1 cellular context compared by ENCODE assay signal in the genomic region with DNA sequence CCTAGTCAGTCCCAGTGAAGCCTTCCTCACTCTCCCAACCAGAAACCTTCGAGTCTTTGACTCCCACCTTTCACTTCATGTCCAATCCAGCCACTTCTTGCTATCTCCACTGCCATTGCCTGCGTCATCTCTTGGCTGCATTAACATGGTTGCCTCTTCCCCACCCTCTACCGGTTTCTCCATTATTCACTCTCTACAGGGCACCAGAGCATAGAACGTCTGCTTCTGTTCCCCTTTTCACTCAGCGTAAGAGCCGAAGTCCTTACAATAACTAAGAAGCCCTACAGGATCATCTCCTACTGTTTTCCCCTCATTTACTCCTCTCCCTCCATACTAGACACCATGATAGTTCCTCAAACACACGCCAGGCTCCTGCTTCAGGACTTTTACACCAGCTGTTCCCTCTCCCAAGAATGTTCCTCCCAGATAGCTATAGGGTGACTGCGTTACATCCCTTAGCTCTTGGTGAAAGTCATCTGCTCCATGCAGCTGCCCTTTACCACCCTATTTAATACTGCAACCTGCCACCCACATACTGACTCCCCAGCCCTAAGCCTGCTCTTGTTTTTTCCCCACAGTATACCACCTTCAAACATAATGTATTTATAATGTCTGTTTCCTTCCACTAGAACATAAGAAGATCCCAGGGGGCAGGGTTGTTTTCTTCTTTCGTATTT.
TF ChIP-seq lines count a peak whose summit lies in the region.

No MANE protein-coding gene starts in this region.

TF ChIP-seq in H1, 55 proteins besides CTCF, POLR2A, EP300 and RAD21:
- TF ChIP-seq HDAC2 (IDR thresholded peaks at IDR 0.05; ENCODE audit: borderline replicate concordance in 1 of 2, low read depth in 2 of 2, low read length in 2 of 2) (no peak), TAF7 (optimal IDR thresholded peaks at IDR 0.05; ENCODE audit: borderline replicate concordance, low read depth, low read length) (no peak), SIRT6 (IDR thresholded peaks at IDR 0.05; ENCODE audit: low read length) (no peak), HDAC6 (IDR thresholded peaks at IDR 0.05; ENCODE audit: low read depth, low read length) (no peak), SIX5 (IDR thresholded peaks at IDR 0.05; ENCODE audit: low read depth, low read length) (no peak), GTF2F1 (IDR thresholded peaks at IDR 0.05; ENCODE audit: borderline replicate concordance, low read depth, low read length) (no peak), PHF8 (conservative IDR thresholded peaks at IDR 0.05; ENCODE audit: low read depth, low read length) (no peak), SAP30 (IDR thresholded peaks at IDR 0.05; ENCODE audit: insufficient read depth, insufficient replicate concordance, low read length) (no peak), CBX8 (IDR thresholded peaks at IDR 0.05; ENCODE audit: borderline replicate concordance, low read depth, low read length) (no peak), JUN (IDR thresholded peaks at IDR 0.05; ENCODE audit: low read depth, low read length) (no peak), RFX5 (IDR thresholded peaks at IDR 0.05; ENCODE audit: borderline replicate concordance, low read depth, low read length) (no peak)
- TF ChIP-seq, protein P1, sequence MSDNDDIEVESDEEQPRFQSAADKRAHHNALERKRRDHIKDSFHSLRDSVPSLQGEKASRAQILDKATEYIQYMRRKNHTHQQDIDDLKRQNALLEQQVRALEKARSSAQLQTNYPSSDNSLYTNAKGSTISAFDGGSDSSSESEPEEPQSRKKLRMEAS (IDR thresholded peaks at IDR 0.05): no peak
- TF ChIP-seq, protein P2, sequence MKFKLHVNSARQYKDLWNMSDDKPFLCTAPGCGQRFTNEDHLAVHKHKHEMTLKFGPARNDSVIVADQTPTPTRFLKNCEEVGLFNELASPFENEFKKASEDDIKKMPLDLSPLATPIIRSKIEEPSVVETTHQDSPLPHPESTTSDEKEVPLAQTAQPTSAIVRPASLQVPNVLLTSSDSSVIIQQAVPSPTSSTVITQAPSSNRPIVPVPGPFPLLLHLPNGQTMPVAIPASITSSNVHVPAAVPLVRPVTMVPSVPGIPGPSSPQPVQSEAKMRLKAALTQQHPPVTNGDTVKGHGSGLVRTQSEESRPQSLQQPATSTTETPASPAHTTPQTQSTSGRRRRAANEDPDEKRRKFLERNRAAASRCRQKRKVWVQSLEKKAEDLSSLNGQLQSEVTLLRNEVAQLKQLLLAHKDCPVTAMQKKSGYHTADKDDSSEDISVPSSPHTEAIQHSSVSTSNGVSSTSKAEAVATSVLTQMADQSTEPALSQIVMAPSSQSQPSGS (IDR thresholded peaks at IDR 0.05; ENCODE audit: low read length): no peak
- TF ChIP-seq, protein P3, sequence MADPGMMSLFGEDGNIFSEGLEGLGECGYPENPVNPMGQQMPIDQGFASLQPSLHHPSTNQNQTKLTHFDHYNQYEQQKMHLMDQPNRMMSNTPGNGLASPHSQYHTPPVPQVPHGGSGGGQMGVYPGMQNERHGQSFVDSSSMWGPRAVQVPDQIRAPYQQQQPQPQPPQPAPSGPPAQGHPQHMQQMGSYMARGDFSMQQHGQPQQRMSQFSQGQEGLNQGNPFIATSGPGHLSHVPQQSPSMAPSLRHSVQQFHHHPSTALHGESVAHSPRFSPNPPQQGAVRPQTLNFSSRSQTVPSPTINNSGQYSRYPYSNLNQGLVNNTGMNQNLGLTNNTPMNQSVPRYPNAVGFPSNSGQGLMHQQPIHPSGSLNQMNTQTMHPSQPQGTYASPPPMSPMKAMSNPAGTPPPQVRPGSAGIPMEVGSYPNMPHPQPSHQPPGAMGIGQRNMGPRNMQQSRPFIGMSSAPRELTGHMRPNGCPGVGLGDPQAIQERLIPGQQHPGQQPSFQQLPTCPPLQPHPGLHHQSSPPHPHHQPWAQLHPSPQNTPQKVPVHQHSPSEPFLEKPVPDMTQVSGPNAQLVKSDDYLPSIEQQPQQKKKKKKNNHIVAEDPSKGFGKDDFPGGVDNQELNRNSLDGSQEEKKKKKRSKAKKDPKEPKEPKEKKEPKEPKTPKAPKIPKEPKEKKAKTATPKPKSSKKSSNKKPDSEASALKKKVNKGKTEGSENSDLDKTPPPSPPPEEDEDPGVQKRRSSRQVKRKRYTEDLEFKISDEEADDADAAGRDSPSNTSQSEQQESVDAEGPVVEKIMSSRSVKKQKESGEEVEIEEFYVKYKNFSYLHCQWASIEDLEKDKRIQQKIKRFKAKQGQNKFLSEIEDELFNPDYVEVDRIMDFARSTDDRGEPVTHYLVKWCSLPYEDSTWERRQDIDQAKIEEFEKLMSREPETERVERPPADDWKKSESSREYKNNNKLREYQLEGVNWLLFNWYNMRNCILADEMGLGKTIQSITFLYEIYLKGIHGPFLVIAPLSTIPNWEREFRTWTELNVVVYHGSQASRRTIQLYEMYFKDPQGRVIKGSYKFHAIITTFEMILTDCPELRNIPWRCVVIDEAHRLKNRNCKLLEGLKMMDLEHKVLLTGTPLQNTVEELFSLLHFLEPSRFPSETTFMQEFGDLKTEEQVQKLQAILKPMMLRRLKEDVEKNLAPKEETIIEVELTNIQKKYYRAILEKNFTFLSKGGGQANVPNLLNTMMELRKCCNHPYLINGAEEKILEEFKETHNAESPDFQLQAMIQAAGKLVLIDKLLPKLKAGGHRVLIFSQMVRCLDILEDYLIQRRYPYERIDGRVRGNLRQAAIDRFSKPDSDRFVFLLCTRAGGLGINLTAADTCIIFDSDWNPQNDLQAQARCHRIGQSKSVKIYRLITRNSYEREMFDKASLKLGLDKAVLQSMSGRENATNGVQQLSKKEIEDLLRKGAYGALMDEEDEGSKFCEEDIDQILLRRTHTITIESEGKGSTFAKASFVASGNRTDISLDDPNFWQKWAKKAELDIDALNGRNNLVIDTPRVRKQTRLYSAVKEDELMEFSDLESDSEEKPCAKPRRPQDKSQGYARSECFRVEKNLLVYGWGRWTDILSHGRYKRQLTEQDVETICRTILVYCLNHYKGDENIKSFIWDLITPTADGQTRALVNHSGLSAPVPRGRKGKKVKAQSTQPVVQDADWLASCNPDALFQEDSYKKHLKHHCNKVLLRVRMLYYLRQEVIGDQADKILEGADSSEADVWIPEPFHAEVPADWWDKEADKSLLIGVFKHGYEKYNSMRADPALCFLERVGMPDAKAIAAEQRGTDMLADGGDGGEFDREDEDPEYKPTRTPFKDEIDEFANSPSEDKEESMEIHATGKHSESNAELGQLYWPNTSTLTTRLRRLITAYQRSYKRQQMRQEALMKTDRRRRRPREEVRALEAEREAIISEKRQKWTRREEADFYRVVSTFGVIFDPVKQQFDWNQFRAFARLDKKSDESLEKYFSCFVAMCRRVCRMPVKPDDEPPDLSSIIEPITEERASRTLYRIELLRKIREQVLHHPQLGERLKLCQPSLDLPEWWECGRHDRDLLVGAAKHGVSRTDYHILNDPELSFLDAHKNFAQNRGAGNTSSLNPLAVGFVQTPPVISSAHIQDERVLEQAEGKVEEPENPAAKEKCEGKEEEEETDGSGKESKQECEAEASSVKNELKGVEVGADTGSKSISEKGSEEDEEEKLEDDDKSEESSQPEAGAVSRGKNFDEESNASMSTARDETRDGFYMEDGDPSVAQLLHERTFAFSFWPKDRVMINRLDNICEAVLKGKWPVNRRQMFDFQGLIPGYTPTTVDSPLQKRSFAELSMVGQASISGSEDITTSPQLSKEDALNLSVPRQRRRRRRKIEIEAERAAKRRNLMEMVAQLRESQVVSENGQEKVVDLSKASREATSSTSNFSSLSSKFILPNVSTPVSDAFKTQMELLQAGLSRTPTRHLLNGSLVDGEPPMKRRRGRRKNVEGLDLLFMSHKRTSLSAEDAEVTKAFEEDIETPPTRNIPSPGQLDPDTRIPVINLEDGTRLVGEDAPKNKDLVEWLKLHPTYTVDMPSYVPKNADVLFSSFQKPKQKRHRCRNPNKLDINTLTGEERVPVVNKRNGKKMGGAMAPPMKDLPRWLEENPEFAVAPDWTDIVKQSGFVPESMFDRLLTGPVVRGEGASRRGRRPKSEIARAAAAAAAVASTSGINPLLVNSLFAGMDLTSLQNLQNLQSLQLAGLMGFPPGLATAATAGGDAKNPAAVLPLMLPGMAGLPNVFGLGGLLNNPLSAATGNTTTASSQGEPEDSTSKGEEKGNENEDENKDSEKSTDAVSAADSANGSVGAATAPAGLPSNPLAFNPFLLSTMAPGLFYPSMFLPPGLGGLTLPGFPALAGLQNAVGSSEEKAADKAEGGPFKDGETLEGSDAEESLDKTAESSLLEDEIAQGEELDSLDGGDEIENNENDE (IDR thresholded peaks at IDR 0.05; ENCODE audit: insufficient replicate concordance, low read length): no peak
